ENCODE assay signal across 18 cellular contexts in the genomic region with DNA sequence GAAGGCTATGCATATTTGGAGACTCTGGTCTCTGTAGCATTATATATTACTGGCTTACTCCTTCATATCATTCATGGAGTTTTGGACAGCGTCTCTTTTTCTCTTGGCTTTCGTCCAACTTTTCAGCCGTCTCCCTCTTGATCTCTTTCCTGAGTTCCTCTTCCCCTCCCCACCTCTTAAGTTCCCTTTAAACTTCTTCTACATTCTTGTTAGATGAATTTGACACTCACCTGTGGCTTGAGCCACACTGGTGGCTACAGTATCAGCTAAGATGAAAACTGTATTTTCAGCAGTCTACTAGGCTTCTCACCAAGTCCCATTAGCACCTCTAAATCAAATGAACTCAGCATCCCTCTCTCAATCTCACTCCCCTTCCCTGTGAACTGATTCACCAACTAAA.
DNase-seq lines count a peak whose midpoint lies in the region; ATAC-seq and TF ChIP-seq lines count a peak whose summit lies in the region.
"Had no signal": no experiment of that assay in that cellular context is flagged by ENCODE, and none has a peak within 500 bp of the region (broad histone marks: within the 10 kb centered on the region; RNA-seq: fewer than 3 reads in every experiment).

No MANE protein-coding gene starts in this region.

- no peak overlapping the region for H3K4me3 Mint-ChIP-seq in effector memory CD8-positive, alpha-beta T cell
- H3K4me3 Mint-ChIP-seq: activated CD4-positive, alpha-beta T cell treated with anti-CD3 and anti-CD28 coated beads, Interleukin-2, amount 10 ng/mL, durations not matched to agents 7 days and 5 days; activated naive CD8-positive, alpha-beta T cell treated with anti-CD3 and anti-CD28 coated beads for 36 hours; activated T-cell treated with anti-CD3 and anti-CD28 coated beads, Interleukin-2, amount 50 U/mL, for 24 hours had no signal

- CTCF ChIA-PET in A673 (lab: Charles Lee), result no interaction called here

- intact Hi-C loops in A673 (cut with micrococcal nuclease; ENCODE audit: unreplicated experiment), result no loop called here

- H3K27ac ChIP-seq in A673 (ENCODE audit: low read depth, low read length, poor library complexity, severe bottlenecking), result no peak overlapping the region
- no peak overlapping the region for H3K27ac ChIP-seq in RWPE2 (ENCODE audit: poor library complexity, severe bottlenecking)

- BruUV-seq in A673 (replicated peaks; lab: Mats Ljungman, UMichigan), result no TSS peak

- peaks cover 13% of the 10 kb centered on the region for H3K36me3 Mint-ChIP-seq in effector memory CD8-positive, alpha-beta T cell (ENCODE audit: insufficient read depth)

- H3K27ac Mint-ChIP-seq in effector memory CD8-positive, alpha-beta T cell, result no peak overlapping the region
- H3K27ac Mint-ChIP-seq: activated CD4-positive, alpha-beta T cell treated with anti-CD3 and anti-CD28 coated beads, Interleukin-2, amount 10 ng/mL, durations not matched to agents 7 days and 5 days; activated naive CD8-positive, alpha-beta T cell treated with anti-CD3 and anti-CD28 coated beads for 36 hours; activated T-cell treated with anti-CD3 and anti-CD28 coated beads, Interleukin-2, amount 50 U/mL, for 24 hours had no signal

- H3K9me3 ChIP-seq in A673 (ENCODE audit: low read depth, low read length, poor library complexity, severe bottlenecking) (no peaks in the 10 kb centered on the region), RWPE2 (ENCODE audit: severe bottlenecking) (no peaks in the 10 kb centered on the region)

- no peak overlapping the region for H3K4me3 ChIP-seq in A673 (ENCODE audit: low read depth, low read length, poor library complexity, severe bottlenecking)
- H3K4me3 ChIP-seq in RWPE2 (ENCODE audit: severe bottlenecking), result no peak overlapping the region

- DNase-seq in A673 (ENCODE audit: low spot score) (peak; percentile 10), KBM-7 (peak; percentile 48), RWPE2 (ENCODE audit: low spot score) (no peak), cerebellar cortex (ENCODE audit: low spot score) (peak; percentile 39), NCI-H1930 (lab: John Stamatoyannopoulos, UW) (no peak), dedifferentiated amniotic fluid mesenchymal stem cell (ENCODE audit: extremely low spot score) (no peak)
- DNase-seq in activated CD4-positive, alpha-beta T cell treated with anti-CD3 and anti-CD28 coated beads for 4 hours, result no peak
- DNase-seq in effector memory CD8-positive, alpha-beta T cell, result no peak
- DNase-seq: activated CD4-positive, alpha-beta T cell treated with anti-CD3 and anti-CD28 coated beads, Interleukin-2, amount 10 ng/mL, durations not matched to agents 7 days and 5 days; activated naive CD8-positive, alpha-beta T cell treated with anti-CD3 and anti-CD28 coated beads for 36 hours; activated T-cell treated with anti-CD3 and anti-CD28 coated beads, Interleukin-2, amount 50 U/mL, for 24 hours; kidney; midbrain; NCI-H187 treated with DMSO at 0.1 percent for 48 hours; NCI-H82; retina; T-helper 2 cell had no signal

- in situ Hi-C loops in KBM-7 (cut with MboI; ENCODE audit: low pct_unique_long_range_greater_than_20kb, low sequenced_read_pairs), result no loop called here

- peak; percentile 52 for ATAC-seq in RWPE2 (ENCODE audit: low read depth)
- ATAC-seq in effector memory CD8-positive, alpha-beta T cell (replicated peaks), result no peak
- ATAC-seq: Right ventricle myocardium inferior had no signal

- POLR2A ChIA-PET in A673 (lab: Charles Lee; ENCODE audit: low non-redundant PET), result no interaction called here

- no peaks in the 10 kb centered on the region for H3K27me3 ChIP-seq in A673 (replicated peaks; ENCODE audit: insufficient read depth, low read depth, low read length, poor library complexity)
- H3K27me3 ChIP-seq in RWPE2 (ENCODE audit: insufficient read depth, poor library complexity, severe bottlenecking), result no peaks in the 10 kb centered on the region

- no peaks in the 10 kb centered on the region for H3K27me3 Mint-ChIP-seq in effector memory CD8-positive, alpha-beta T cell
- H3K27me3 Mint-ChIP-seq: activated CD4-positive, alpha-beta T cell treated with anti-CD3 and anti-CD28 coated beads, Interleukin-2, amount 10 ng/mL, durations not matched to agents 7 days and 5 days; activated naive CD8-positive, alpha-beta T cell treated with anti-CD3 and anti-CD28 coated beads for 36 hours; activated T-cell treated with anti-CD3 and anti-CD28 coated beads, Interleukin-2, amount 50 U/mL, for 24 hours had no signal

- H3K36me3 ChIP-seq in A673 (ENCODE audit: insufficient read depth, low read length, poor library complexity, severe bottlenecking), result no peaks in the 10 kb centered on the region
- H3K36me3 ChIP-seq in RWPE2 (ENCODE audit: low read depth), result no peaks in the 10 kb centered on the region

- no peak for TF ChIP-seq CTCF in A673 (conservative IDR thresholded peaks at IDR 0.05; ENCODE audit: low read depth, low read length)
- no peak for TF ChIP-seq CTCF in RWPE2 (IDR thresholded peaks at IDR 0.05; ENCODE audit: poor library complexity, severe bottlenecking)

- H3K4me1 Mint-ChIP-seq in effector memory CD8-positive, alpha-beta T cell (ENCODE audit: low read depth in 2 of 2), result peaks cover 3 to 4% of the 10 kb centered on the region in 2 donors
- H3K4me1 Mint-ChIP-seq: activated CD4-positive, alpha-beta T cell treated with anti-CD3 and anti-CD28 coated beads, Interleukin-2, amount 10 ng/mL, durations not matched to agents 7 days and 5 days had no signal

- no peaks in the 10 kb centered on the region for H3K9me3 Mint-ChIP-seq in effector memory CD8-positive, alpha-beta T cell
- H3K9me3 Mint-ChIP-seq: activated naive CD8-positive, alpha-beta T cell treated with anti-CD3 and anti-CD28 coated beads for 36 hours; activated T-cell treated with anti-CD3 and anti-CD28 coated beads, Interleukin-2, amount 50 U/mL, for 24 hours had no signal

- H3K4me1 ChIP-seq in A673 (ENCODE audit: insufficient read depth, low read length, poor library complexity, severe bottlenecking) (peaks cover 25% of the 10 kb centered on the region), RWPE2 (ENCODE audit: insufficient read depth, poor library complexity, severe bottlenecking) (peaks cover 19% of the 10 kb centered on the region)

Comparison
In these comparisons a context has a peak if more than half of its experiments do, and no peak if none do; other contexts are left out.
1. DNase-seq: peak in A673 (single experiment), KBM-7 (single experiment) and cerebellar cortex (single experiment); none in RWPE2 (single experiment), NCI-H1930 (0 of 2), activated CD4-positive, alpha-beta T cell treated with anti-CD3 and anti-CD28 coated beads for 4 hours (0 of 2), effector memory CD8-positive, alpha-beta T cell (0 of 3) and dedifferentiated amniotic fluid mesenchymal stem cell (single experiment).